ENCODE assay signal across 23 cellular contexts in genomic region chr7:13110107-13110506, GRCh38.
DNase-seq lines count a peak whose midpoint lies in the region; ATAC-seq lines count a peak whose summit lies in the region.
"Had no signal": no experiment of that assay in that cellular context is flagged by ENCODE, and none has a peak within 500 bp of the region (broad histone marks: within the 10 kb centered on the region; RNA-seq: fewer than 3 reads in every experiment).

No MANE protein-coding gene starts in this region.

- no CpG with 5 or more reads among the region's 6 CpGs for WGBS in neuronal stem cell (ENCODE audit: extremely low coverage in 2 of 2, insufficient read length in 2 of 2, insufficient replicate concordance in 1 of 2), 2 donors

- H3K4me3 ChIP-seq in neuronal stem cell (ENCODE audit: low read length in 2 of 2): no peak overlapping the region
- H3K4me3 ChIP-seq in naive thymus-derived CD4-positive, alpha-beta T cell (ENCODE audit: low read length): no peak overlapping the region
- H3K4me3 ChIP-seq: BLaER1, GM12878 had no signal

- H2BK12ac ChIP-seq in neuronal stem cell (ENCODE audit: low read length): peak overlapping the region; percentile 73

- no peak for DNase-seq in stimulated activated naive CD8-positive, alpha-beta T cell treated with anti-CD3 and anti-CD28 coated beads, Interleukin-15, Interleukin-2, amounts not matched to agents 100 U/mL and 50 U/mL, for 24 hours
- no peak for DNase-seq in stimulated activated naive CD8-positive, alpha-beta T cell treated with anti-CD3 and anti-CD28 coated beads, Interleukin-15, amount 100 ng/mL, for 72 hours
- DNase-seq in neuronal stem cell (ENCODE audit: low spot score): no peak
- DNase-seq in amniotic stem cell (lab: John Stamatoyannopoulos, UW): no peak
- no peak for DNase-seq in dermis blood vessel endothelial cell
- DNase-seq in naive thymus-derived CD4-positive, alpha-beta T cell: no peak
- DNase-seq: 8988T; ACHN; BE2C; C1 segment of cervical spinal cord; CD4-positive, alpha-beta memory T cell; CD4-positive, CD25-positive, alpha-beta regulatory T cell; CD8-positive, alpha-beta memory T cell; COR-L47; DMS 273 treated with DMSO at 0.1 percent for 48 hours; DMS153; DMS79; DND-41; GDM1 had no signal

- peak overlapping the region; percentile 66 for H3K4ac ChIP-seq in neuronal stem cell (ENCODE audit: low read length)

- H3K27ac ChIP-seq in neuronal stem cell (replicated peaks; ENCODE audit: low read length): no peak overlapping the region
- no peak overlapping the region for H3K27ac ChIP-seq in naive thymus-derived CD4-positive, alpha-beta T cell (ENCODE audit: low read depth, low read length)
- H3K27ac ChIP-seq: BLaER1 had no signal

- H3K27ac Mint-ChIP-seq in stimulated activated naive CD8-positive, alpha-beta T cell treated with anti-CD3 and anti-CD28 coated beads, Interleukin-15, amount 100 ng/mL, for 72 hours: no peak overlapping the region
- peak overlapping the region in 1 of 9 donors; percentile 33 for H3K27ac Mint-ChIP-seq in naive thymus-derived CD4-positive, alpha-beta T cell
- H3K27ac Mint-ChIP-seq: CD14-positive monocyte; CD4-positive, alpha-beta memory T cell; CD4-positive, CD25-positive, alpha-beta regulatory T cell; CD8-positive, alpha-beta memory T cell had no signal

- H2BK15ac ChIP-seq in neuronal stem cell (ENCODE audit: low read length): peak overlapping the region; percentile 37

- no peak overlapping the region for H3K4me3 Mint-ChIP-seq in stimulated activated naive CD8-positive, alpha-beta T cell treated with anti-CD3 and anti-CD28 coated beads, Interleukin-15, amount 100 ng/mL, for 72 hours
- H3K4me3 Mint-ChIP-seq in naive thymus-derived CD4-positive, alpha-beta T cell: no peak overlapping the region
- H3K4me3 Mint-ChIP-seq: CD14-positive monocyte; CD4-positive, alpha-beta memory T cell; CD4-positive, CD25-positive, alpha-beta regulatory T cell; CD8-positive, alpha-beta memory T cell had no signal

- peak overlapping the region; percentile 88 for H2AK5ac ChIP-seq in neuronal stem cell (ENCODE audit: low read depth, low read length)

- H2BK5ac ChIP-seq in neuronal stem cell (ENCODE audit: low read length): no peak overlapping the region

- CTCF ChIA-PET in naive thymus-derived CD4-positive, alpha-beta T cell (lab: Charles Lee): no interaction called here

- no peak overlapping the region for H4K91ac ChIP-seq in neuronal stem cell (ENCODE audit: low read depth, low read length, poor library complexity)

- H3K27me3 ChIP-seq in neuronal stem cell (ENCODE audit: control insufficient read depth in 3 of 3, insufficient read depth in 3 of 3, low read depth in 1 of 3, low read length in 3 of 3): no peaks in the 10 kb centered on the region
- H3K27me3 ChIP-seq in naive thymus-derived CD4-positive, alpha-beta T cell (ENCODE audit: control insufficient read depth in 2 of 2, insufficient read depth in 2 of 2, low read length in 2 of 2): no peaks in the 10 kb centered on the region
- H3K27me3 ChIP-seq: BE2C, BLaER1 had no signal

- no peak overlapping the region for H2BK120ac ChIP-seq in neuronal stem cell (ENCODE audit: low read depth, low read length)

- peak; percentile 9 for ATAC-seq in stimulated activated naive CD8-positive, alpha-beta T cell treated with anti-CD3 and anti-CD28 coated beads, Interleukin-15, Interleukin-2, amounts not matched to agents 100 U/mL and 50 U/mL, for 24 hours
- ATAC-seq in stimulated activated naive CD8-positive, alpha-beta T cell treated with anti-CD3 and anti-CD28 coated beads, Interleukin-15, amount 100 ng/mL, for 72 hours: no peak
- peak; percentile 17 for ATAC-seq in esophagus mucosa
- ATAC-seq in naive thymus-derived CD4-positive, alpha-beta T cell: no peak
- ATAC-seq: GM12878 had no signal

- no peak overlapping the region for H4K8ac ChIP-seq in neuronal stem cell (ENCODE audit: low read depth, low read length)

- H3K4me1 Mint-ChIP-seq in stimulated activated naive CD8-positive, alpha-beta T cell treated with anti-CD3 and anti-CD28 coated beads, Interleukin-15, amount 100 ng/mL, for 72 hours: no peaks in the 10 kb centered on the region
- no peaks in the 10 kb centered on the region for H3K4me1 Mint-ChIP-seq in naive thymus-derived CD4-positive, alpha-beta T cell
- H3K4me1 Mint-ChIP-seq: CD4-positive, alpha-beta memory T cell; CD4-positive, CD25-positive, alpha-beta regulatory T cell; CD8-positive, alpha-beta memory T cell had no signal

- H3K9me3 ChIP-seq in neuronal stem cell (replicated peaks in 1 of 2; ENCODE audit: control insufficient read depth in 2 of 2, insufficient read depth in 1 of 2, low read depth in 1 of 2, low read length in 2 of 2): peaks cover 4 to 6% of the 10 kb centered on the region in 2 donors
- no peaks in the 10 kb centered on the region for H3K9me3 ChIP-seq in naive thymus-derived CD4-positive, alpha-beta T cell (ENCODE audit: control insufficient read depth in 2 of 3, low read length in 3 of 3)
- H3K9me3 ChIP-seq: BE2C had no signal

- no peak overlapping the region for H2AFZ ChIP-seq in neuronal stem cell (ENCODE audit: low read length)

- intact Hi-C loops in naive thymus-derived CD4-positive, alpha-beta T cell (cut with micrococcal nuclease): no loop called here

- peak overlapping the region; percentile 82 for H3K14ac ChIP-seq in neuronal stem cell (ENCODE audit: low read length)

- H3K4me2 ChIP-seq in neuronal stem cell (ENCODE audit: insufficient read depth, low read length, poor library complexity, severe bottlenecking): no peak overlapping the region
- H3K4me2 ChIP-seq: BLaER1 had no signal

- H3K9me3 Mint-ChIP-seq in stimulated activated naive CD8-positive, alpha-beta T cell treated with anti-CD3 and anti-CD28 coated beads, Interleukin-15, amount 100 ng/mL, for 72 hours: no peaks in the 10 kb centered on the region
- peaks cover 0 to 2% (median 0%) of the 10 kb centered on the region in 11 donors for H3K9me3 Mint-ChIP-seq in naive thymus-derived CD4-positive, alpha-beta T cell
- H3K9me3 Mint-ChIP-seq: CD4-positive, alpha-beta memory T cell; CD4-positive, CD25-positive, alpha-beta regulatory T cell had no signal

- peak overlapping the region; percentile 89 for H3K23ac ChIP-seq in neuronal stem cell (ENCODE audit: low read depth, low read length, poor library complexity)

- H3K18ac ChIP-seq in neuronal stem cell (ENCODE audit: low read length): peak overlapping the region; percentile 48

- H3K9ac ChIP-seq in neuronal stem cell (ENCODE audit: low read depth, low read length, poor library complexity): no peak overlapping the region
- H3K9ac ChIP-seq: BLaER1 had no signal

- POLR2A ChIA-PET in naive thymus-derived CD4-positive, alpha-beta T cell (lab: Charles Lee): no interaction called here

- H3K36me3 ChIP-seq in neuronal stem cell (replicated peaks in 1 of 2; ENCODE audit: control insufficient read depth in 2 of 2, insufficient read depth in 2 of 2, low read length in 2 of 2): no peaks in the 10 kb centered on the region
- H3K36me3 ChIP-seq in naive thymus-derived CD4-positive, alpha-beta T cell (ENCODE audit: control insufficient read depth in 2 of 3, insufficient read depth in 3 of 3, low read length in 3 of 3): no peaks in the 10 kb centered on the region
- H3K36me3 ChIP-seq: BE2C, BLaER1 had no signal

- no peaks in the 10 kb centered on the region for H3K27me3 Mint-ChIP-seq in stimulated activated naive CD8-positive, alpha-beta T cell treated with anti-CD3 and anti-CD28 coated beads, Interleukin-15, amount 100 ng/mL, for 72 hours
- peaks cover 0 to 5% (median 3%) of the 10 kb centered on the region in 5 donors for H3K27me3 Mint-ChIP-seq in naive thymus-derived CD4-positive, alpha-beta T cell
- H3K27me3 Mint-ChIP-seq: CD4-positive, CD25-positive, alpha-beta regulatory T cell had no signal

- H3K36me3 Mint-ChIP-seq in naive thymus-derived CD4-positive, alpha-beta T cell: no peaks in the 10 kb centered on the region
- H3K36me3 Mint-ChIP-seq: CD14-positive monocyte; CD4-positive, alpha-beta memory T cell; CD4-positive, CD25-positive, alpha-beta regulatory T cell; CD8-positive, alpha-beta memory T cell had no signal

- peaks cover 2% of the 10 kb centered on the region for H3K79me1 ChIP-seq in neuronal stem cell (ENCODE audit: low read depth, low read length)

- H3K4me1 ChIP-seq in neuronal stem cell (ENCODE audit: control insufficient read depth in 2 of 2, insufficient read depth in 1 of 2, low read depth in 1 of 2, low read length in 2 of 2): peaks cover 2 to 4% of the 10 kb centered on the region in 2 donors
- no peaks in the 10 kb centered on the region for H3K4me1 ChIP-seq in naive thymus-derived CD4-positive, alpha-beta T cell (ENCODE audit: control insufficient read depth in 2 of 2, insufficient read depth in 2 of 2, low read length in 2 of 2)
- H3K4me1 ChIP-seq: BE2C, BLaER1 had no signal

Comparison
In these comparisons a context has a peak if more than half of its experiments do, and no peak if none do; other contexts are left out.
1. ATAC-seq: peak in stimulated activated naive CD8-positive, alpha-beta T cell treated with anti-CD3 and anti-CD28 coated beads, Interleukin-15, Interleukin-2, amounts not matched to agents 100 U/mL and 50 U/mL, for 24 hours (single experiment) and esophagus mucosa (single experiment); none in stimulated activated naive CD8-positive, alpha-beta T cell treated with anti-CD3 and anti-CD28 coated beads, Interleukin-15, amount 100 ng/mL, for 72 hours (single experiment) and naive thymus-derived CD4-positive, alpha-beta T cell (single experiment).